In the genomic region with DNA sequence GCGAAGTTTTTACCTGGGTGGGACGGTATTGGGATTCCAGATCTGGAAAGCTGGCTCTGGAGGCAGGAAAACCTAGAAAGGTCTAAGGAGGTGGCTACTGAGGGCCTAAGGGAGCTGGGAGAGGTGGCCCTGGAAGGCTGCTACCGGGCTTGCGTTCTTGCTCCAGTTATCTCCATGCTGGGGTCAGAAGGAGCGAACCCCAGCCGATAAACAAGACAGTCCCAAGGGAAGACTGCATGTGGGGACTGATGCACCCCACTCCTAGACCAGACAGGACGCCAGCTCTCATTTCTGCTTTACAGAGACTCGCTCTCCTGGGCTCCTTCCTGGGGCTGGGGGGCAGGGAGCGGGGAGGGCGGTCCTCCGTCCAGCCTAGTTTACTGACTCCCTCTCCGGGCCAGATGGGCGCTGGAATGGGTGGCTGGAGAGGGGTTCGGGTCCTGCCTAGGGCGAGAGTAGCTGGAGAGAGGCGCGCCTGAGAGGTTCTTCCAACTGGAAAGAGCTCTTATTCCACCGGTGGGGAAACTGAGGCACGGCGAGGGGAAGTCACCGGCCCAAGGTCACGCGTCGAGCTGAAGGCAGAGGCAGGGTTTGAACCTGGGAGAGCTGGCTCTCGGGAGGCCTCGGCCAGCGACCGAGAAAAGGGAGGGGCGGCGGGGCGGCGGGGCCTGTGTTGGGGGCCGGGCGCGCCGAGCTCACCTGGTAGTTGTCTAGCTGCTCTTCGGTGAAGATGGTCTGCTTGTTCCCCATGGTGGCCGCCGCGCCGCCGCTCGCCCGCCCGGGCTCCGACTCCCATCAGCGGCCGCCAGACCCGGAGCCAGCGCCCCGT, we compare ENCODE assay signal across 9 cellular contexts. TPM values are rescaled to one million over a fixed set of nuclear protein-coding genes. Genes with fewer than 3 reads are reported as not detected.
A peak's percentile ranks its signal among the peaks of the same experiment; 100 is the strongest.
DNase-seq lines count a peak whose midpoint lies in the region; ATAC-seq and TF ChIP-seq lines count a peak whose summit lies in the region.
"Had no signal": no experiment of that assay in that cellular context is flagged by ENCODE, and none has a peak within 500 bp of the region (broad histone marks: within the 10 kb centered on the region; RNA-seq: fewer than 3 reads in every experiment).

No MANE protein-coding gene starts in this region.

- H3K4me1 ChIP-seq in BLaER1 (peaks cover 16% of the 10 kb centered on the region), colonic mucosa (no peaks in the 10 kb centered on the region), neural progenitor cell (peaks cover 12% of the 10 kb centered on the region)

- no peaks in the 10 kb centered on the region for H4K20me1 ChIP-seq in BLaER1
- H4K20me1 ChIP-seq in neural progenitor cell (ENCODE audit: low read depth): no peaks in the 10 kb centered on the region

- peaks cover 24% of the 10 kb centered on the region for H3F3A ChIP-seq in neural progenitor cell (ENCODE audit: low read depth)

- no peaks in the 10 kb centered on the region for H3K27me3 ChIP-seq in BLaER1
- H3K27me3 ChIP-seq in colonic mucosa: no peaks in the 10 kb centered on the region
- H3K27me3 ChIP-seq in neural progenitor cell: no peaks in the 10 kb centered on the region

- no peak for TF ChIP-seq CTCF in colonic mucosa (IDR thresholded peaks at IDR 0.05)
- no peak for TF ChIP-seq CTCF in neural progenitor cell (IDR thresholded peaks at IDR 0.05)

- H3K9me3 ChIP-seq in BLaER1 (no peaks in the 10 kb centered on the region), colonic mucosa (no peaks in the 10 kb centered on the region), neural progenitor cell (ENCODE audit: low read depth) (no peaks in the 10 kb centered on the region)

- H3K27me3 Mint-ChIP-seq in IgD-negative memory B cell (no peaks in the 10 kb centered on the region), neural progenitor cell (ENCODE audit: insufficient read depth, low read depth) (peaks cover 2% of the 10 kb centered on the region)

- no peaks in the 10 kb centered on the region for H3K79me2 ChIP-seq in neural progenitor cell (ENCODE audit: low read depth)

- H3K36me3 Mint-ChIP-seq in IgD-negative memory B cell (peaks cover 2% of the 10 kb centered on the region), neural progenitor cell (no peaks in the 10 kb centered on the region)

- H3K36me3 ChIP-seq in BLaER1: no peaks in the 10 kb centered on the region
- no peaks in the 10 kb centered on the region for H3K36me3 ChIP-seq in colonic mucosa
- no peaks in the 10 kb centered on the region for H3K36me3 ChIP-seq in neural progenitor cell

- H3K4me3 Mint-ChIP-seq in IgD-negative memory B cell (peak overlapping the region; percentile 78 to 91 (median 84)), neural progenitor cell (peak overlapping the region; percentile 84)

- H3K4me3 ChIP-seq in BLaER1 (peak overlapping the region; percentile 86), colonic mucosa (peak overlapping the region; percentile 85), neural progenitor cell (peak overlapping the region; percentile 59)

- intact Hi-C loops in colonic mucosa (cut with DNase I): no loop called here

- H3K27ac ChIP-seq in BLaER1 (peak overlapping the region; percentile 91; the same call in 1 of the 2 replicates), colonic mucosa (no peak overlapping the region), neural progenitor cell (no peak overlapping the region)

- H3K4me2 ChIP-seq in BLaER1 (peak overlapping the region; percentile 100), neural progenitor cell (peak overlapping the region; percentile 87)

- peak overlapping the region; percentile 93; the same call in 1 of the 2 replicates for H3K9ac ChIP-seq in BLaER1
- H3K9ac ChIP-seq in colonic mucosa (ENCODE audit: low read depth in 2 of 2, low read length in 2 of 2): peak overlapping the region; percentile 26 to 92
- no peak overlapping the region for H3K9ac ChIP-seq in neural progenitor cell

- H3K9me3 Mint-ChIP-seq in IgD-negative memory B cell (no peaks in the 10 kb centered on the region), neural progenitor cell (no peaks in the 10 kb centered on the region)

- ATAC-seq in GM19455 (IDR thresholded peaks at IDR 0.05; ENCODE audit: unreplicated experiment): peak; percentile 54

- DNase-seq in colonic mucosa: peak; percentile 41
- DNase-seq in neural progenitor cell (ENCODE audit: low spot score): no peak
- no peak for DNase-seq in NCI-H226
- DNase-seq in NAMALWA (ENCODE audit: low spot score): no peak
- DNase-seq in UCSD-AML1 (lab: John Stamatoyannopoulos, UW; ENCODE audit: unreplicated experiment): no peak

- H3K4me1 Mint-ChIP-seq in IgD-negative memory B cell: peaks cover 5 to 7% (median 7%) of the 10 kb centered on the region in 3 donors
- H3K4me1 Mint-ChIP-seq in neural progenitor cell: peaks cover 27% of the 10 kb centered on the region

- H2AFZ ChIP-seq in neural progenitor cell (replicated peaks): peak overlapping the region; percentile 95

- H3K27ac Mint-ChIP-seq in IgD-negative memory B cell (peak overlapping the region in 2 of 3 donors; percentile 88 to 94), neural progenitor cell (peak overlapping the region; percentile 72)

RNA-seq across cellular contexts. Expression of a gene that starts 0.6 kb away (rescaled TPM):
- 5.7 TPM for polyA plus RNA-seq in IgD-negative memory B cell
- total RNA-seq in colonic mucosa (10 to 100 TPM in 1 of 2 donors, 1 to 10 TPM in 1; 6.8 to 14.6 TPM), neural progenitor cell (ENCODE audit: low replicate concordance) (40.6 and 52.0 TPM in 2 replicates)

RNA-seq across cellular contexts. Expression of a gene that starts 18.5 kb away (rescaled TPM):
- 62.1 TPM for polyA plus RNA-seq in IgD-negative memory B cell
- total RNA-seq in colonic mucosa (100 to 1,000 TPM; 203 to 264 TPM), neural progenitor cell (ENCODE audit: low replicate concordance) (16.0 and 19.3 TPM in 2 replicates)

RNA-seq across cellular contexts. Expression of a gene that starts 38.3 kb away (rescaled TPM):
- polyA plus RNA-seq in IgD-negative memory B cell: not detected
- 1 to 10 TPM in 1 of 2 donors, under 1 TPM in 1; 0.58 to 1.6 TPM for total RNA-seq in colonic mucosa
- total RNA-seq in neural progenitor cell (ENCODE audit: low replicate concordance): not detected in 2 replicates
- total RNA-seq: HT1080 had no signal

RNA-seq across cellular contexts. Expression of a gene that starts 53.2 kb away (rescaled TPM):
- 1.7 TPM for polyA plus RNA-seq in IgD-negative memory B cell
- total RNA-seq in colonic mucosa (10 to 100 TPM; 35.9 to 49.1 TPM), neural progenitor cell (ENCODE audit: low replicate concordance) (11.7 and 18.6 TPM in 2 replicates)

Comparison
In these comparisons a context has a peak if more than half of its experiments do, and no peak if none do; other contexts are left out.
1. RNA of a gene that starts 18.5 kb away (total RNA-seq): 203 to 264 TPM in colonic mucosa; 16.0 to 19.3 TPM in neural progenitor cell; every median in the first group is over 10 times any median in the second.
2. Peak in every context shown above with its lines, with median percentiles within 50 percentile points of each other: H3K4me3 ChIP-seq.